ENCODE assay signal across 8 cellular contexts in the genomic region with DNA sequence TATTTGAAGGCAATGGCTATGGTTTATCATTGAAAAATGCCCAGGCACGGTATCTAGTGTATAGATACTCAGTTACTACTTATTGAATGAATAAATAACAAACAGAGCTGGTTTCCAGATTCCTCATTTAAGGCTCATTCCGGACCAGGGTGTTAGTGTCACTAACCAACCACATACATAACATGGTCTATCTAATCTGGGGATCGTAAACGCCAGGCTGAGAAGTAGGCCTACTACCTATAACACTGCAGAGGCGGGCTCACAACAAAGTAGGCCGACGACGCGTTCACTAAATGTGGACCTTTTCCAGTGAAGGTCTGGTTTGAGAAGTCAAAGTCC. TPM values are rescaled to one million over a fixed set of nuclear protein-coding genes. Genes with fewer than 3 reads are reported as not detected.
A peak's percentile ranks its signal among the peaks of the same experiment; 100 is the strongest.
DNase-seq lines count a peak whose midpoint lies in the region; ATAC-seq and TF ChIP-seq lines count a peak whose summit lies in the region.

No MANE protein-coding gene starts in this region.

- no peak for TF ChIP-seq CTCF in RWPE1 (conservative IDR thresholded peaks at IDR 0.05; ENCODE audit: low read depth)
- TF ChIP-seq CTCF in foreskin fibroblast (IDR thresholded peaks at IDR 0.05; ENCODE audit: low read depth, low read length) = no peak

- CTCF ChIA-PET in activated CD4-positive, alpha-beta T cell treated with anti-CD3 and anti-CD28 coated beads, Interleukin-2, amount 10 ng/mL, durations not matched to agents 7 days and 5 days (lab: Charles Lee) = interaction anchor here (1.0 kb wide), 1 partner anchor 11 kb away, joined by 4 read pairs; no protein-coding TSS in a partner anchor
- CTCF ChIA-PET in RWPE1 (lab: Yijun Ruan, JAX) = interaction anchor here (0.7 to 1.2 kb wide), 3 partner anchors 55 to 280 kb away, joined by 3 to 7 read pairs (median 5); no protein-coding TSS in a partner anchor

- peaks cover 30% of the 10 kb centered on the region for H3K36me3 Mint-ChIP-seq in activated CD4-positive, alpha-beta T cell treated with anti-CD3 and anti-CD28 coated beads, Interleukin-2, amount 10 ng/mL, durations not matched to agents 7 days and 5 days (ENCODE audit: low read depth)
- H3K36me3 Mint-ChIP-seq in stimulated activated effector memory CD8-positive, alpha-beta T cell treated with anti-CD3 and anti-CD28 coated beads, Interleukin-12 subunit alpha, Interleukin-12 subunit beta, amount 100 ng/mL, for 72 hours = peaks cover 48% of the 10 kb centered on the region

- no peaks in the 10 kb centered on the region for H3K27me3 Mint-ChIP-seq in activated CD4-positive, alpha-beta T cell treated with anti-CD3 and anti-CD28 coated beads, Interleukin-2, amount 10 ng/mL, durations not matched to agents 7 days and 5 days

- peak overlapping the region; percentile 81 for H3K4me3 Mint-ChIP-seq in activated CD4-positive, alpha-beta T cell treated with anti-CD3 and anti-CD28 coated beads, Interleukin-2, amount 10 ng/mL, durations not matched to agents 7 days and 5 days
- peak overlapping the region; percentile 85 for H3K4me3 Mint-ChIP-seq in stimulated activated effector memory CD8-positive, alpha-beta T cell treated with anti-CD3 and anti-CD28 coated beads, Interleukin-12 subunit alpha, Interleukin-12 subunit beta, amount 100 ng/mL, for 72 hours

- DNase-seq in activated CD4-positive, alpha-beta T cell treated with anti-CD3 and anti-CD28 coated beads, Interleukin-2, amount 10 ng/mL, durations not matched to agents 7 days and 5 days = no peak
- no peak for DNase-seq in activated CD4-positive, alpha-beta T cell treated with anti-CD3 and anti-CD28 coated beads for 48 hours
- no peak for DNase-seq in RWPE1 (ENCODE audit: low spot score)
- no peak for DNase-seq in foreskin fibroblast
- no peak for DNase-seq in stimulated activated effector memory CD8-positive, alpha-beta T cell treated with anti-CD3 and anti-CD28 coated beads, Interleukin-12 subunit alpha, Interleukin-12 subunit beta, amount 100 ng/mL, for 72 hours (ENCODE audit: low spot score in 2 of 2)
- no peak for DNase-seq in anterior cingulate cortex (lab: John Stamatoyannopoulos, UW)
- DNase-seq in germinal center (ENCODE audit: low spot score) = no peak

- H3K4me3 ChIP-seq in foreskin fibroblast (ENCODE audit: low read depth in 1 of 2, low read length in 2 of 2) = peak overlapping the region; percentile 69 to 83

- H3K4me1 Mint-ChIP-seq in activated CD4-positive, alpha-beta T cell treated with anti-CD3 and anti-CD28 coated beads, Interleukin-2, amount 10 ng/mL, durations not matched to agents 7 days and 5 days = peaks cover 44% of the 10 kb centered on the region
- peaks cover 6% of the 10 kb centered on the region for H3K4me1 Mint-ChIP-seq in stimulated activated effector memory CD8-positive, alpha-beta T cell treated with anti-CD3 and anti-CD28 coated beads, Interleukin-12 subunit alpha, Interleukin-12 subunit beta, amount 100 ng/mL, for 72 hours

- POLR2A ChIA-PET in activated CD4-positive, alpha-beta T cell treated with anti-CD3 and anti-CD28 coated beads, Interleukin-2, amount 10 ng/mL, durations not matched to agents 7 days and 5 days (lab: Charles Lee) = no interaction called here
- POLR2A ChIA-PET in RWPE1 (lab: Yijun Ruan, JAX; ENCODE audit: low non-redundant PET) = interaction anchor here (1.0 kb wide), 1 partner anchor 11 kb away, joined by 3 read pairs; no protein-coding TSS in a partner anchor

- H3K9me3 Mint-ChIP-seq in activated CD4-positive, alpha-beta T cell treated with anti-CD3 and anti-CD28 coated beads, Interleukin-2, amount 10 ng/mL, durations not matched to agents 7 days and 5 days = no peaks in the 10 kb centered on the region
- H3K9me3 Mint-ChIP-seq in stimulated activated effector memory CD8-positive, alpha-beta T cell treated with anti-CD3 and anti-CD28 coated beads, Interleukin-12 subunit alpha, Interleukin-12 subunit beta, amount 100 ng/mL, for 72 hours = no peaks in the 10 kb centered on the region

- H3K27ac Mint-ChIP-seq in activated CD4-positive, alpha-beta T cell treated with anti-CD3 and anti-CD28 coated beads, Interleukin-2, amount 10 ng/mL, durations not matched to agents 7 days and 5 days = peak overlapping the region; percentile 92
- peak overlapping the region; percentile 94 for H3K27ac Mint-ChIP-seq in stimulated activated effector memory CD8-positive, alpha-beta T cell treated with anti-CD3 and anti-CD28 coated beads, Interleukin-12 subunit alpha, Interleukin-12 subunit beta, amount 100 ng/mL, for 72 hours

- ATAC-seq in stimulated activated effector memory CD8-positive, alpha-beta T cell treated with anti-CD3 and anti-CD28 coated beads, Interleukin-12 subunit alpha, Interleukin-12 subunit beta, amount 100 ng/mL, for 72 hours = peak; percentile 49
- no peak for ATAC-seq in GM18870 (IDR thresholded peaks at IDR 0.05; ENCODE audit: unreplicated experiment)

- H3K27ac ChIP-seq in RWPE1 = peak overlapping the region; percentile 82

RNA-seq across cellular contexts. Expression of a gene that starts 0.4 kb away (rescaled TPM):
- total RNA-seq in activated CD4-positive, alpha-beta T cell treated with anti-CD3 and anti-CD28 coated beads, Interleukin-2, amount 10 ng/mL, durations not matched to agents 7 days and 5 days = 10 to 100 TPM; 76.7 to 79.1 TPM

RNA-seq across cellular contexts. Expression of a gene that starts 5.5 kb away (rescaled TPM):
- total RNA-seq in activated CD4-positive, alpha-beta T cell treated with anti-CD3 and anti-CD28 coated beads, Interleukin-2, amount 10 ng/mL, durations not matched to agents 7 days and 5 days = 10 to 100 TPM; 33.2 to 35.8 TPM
